In genomic region chr17:1107083-1107776, GRCh38 we compare ENCODE assay signal across 9 cellular contexts.
DNase-seq lines count a peak whose midpoint lies in the region; ATAC-seq and TF ChIP-seq lines count a peak whose summit lies in the region.
"Had no signal": no experiment of that assay in that cellular context is flagged by ENCODE, and none has a peak within 500 bp of the region (broad histone marks: within the 10 kb centered on the region; RNA-seq: fewer than 3 reads in every experiment).

No MANE protein-coding gene starts in this region.

- no peak for DNase-seq in Calu3
- no peak for DNase-seq in RWPE2 (ENCODE audit: low spot score)
- no peak for DNase-seq in esophagus muscularis mucosa (ENCODE audit: extremely low spot score)
- no peak for DNase-seq in psoas muscle
- no peak for DNase-seq in cerebellar cortex (ENCODE audit: low spot score)
- no peak for DNase-seq in NCI-H526 treated with DMSO at 0.1 percent for 48 hours (lab: John Stamatoyannopoulos, UW)
- no peak for DNase-seq in NCI-H2227 (lab: John Stamatoyannopoulos, UW; ENCODE audit: unreplicated experiment)
- DNase-seq: KBM-7, WERI-Rb-1 had no signal

- intact Hi-C loops in Calu3 (cut with micrococcal nuclease; ENCODE audit: unreplicated experiment), result no loop called here
- intact Hi-C loops in esophagus muscularis mucosa (cut with DNase I), result no loop called here
- intact Hi-C loops in psoas muscle (cut with DNase I), result no loop called here

- CTCF ChIA-PET in Calu3 (lab: Charles Lee), result no interaction called here

- H3K27ac Mint-ChIP-seq in Calu3 (ENCODE audit: unreplicated experiment), result peak overlapping the region; percentile 70

- H3K9me3 ChIP-seq in RWPE2 (ENCODE audit: severe bottlenecking) (no peaks in the 10 kb centered on the region), esophagus muscularis mucosa (no peaks in the 10 kb centered on the region), psoas muscle (no peaks in the 10 kb centered on the region)

- H3K27me3 ChIP-seq in RWPE2 (ENCODE audit: insufficient read depth, poor library complexity, severe bottlenecking) (no peaks in the 10 kb centered on the region), esophagus muscularis mucosa (peaks cover 0 to 3% (median 0%) of the 10 kb centered on the region in 4 donors), psoas muscle (ENCODE audit: insufficient read depth in 3 of 3, low read length in 2 of 3) (peaks cover 0 to 4% (median 0%) of the 10 kb centered on the region in 3 donors)

- peaks cover 60% of the 10 kb centered on the region for H3K36me3 Mint-ChIP-seq in Calu3 (ENCODE audit: insufficient read depth, unreplicated experiment)

- TF ChIP-seq POLR2A in esophagus muscularis mucosa (IDR thresholded peaks at IDR 0.05; ENCODE audit: low read depth), result no peak

- H3K4me1 ChIP-seq in RWPE2 (ENCODE audit: insufficient read depth, poor library complexity, severe bottlenecking) (peaks cover 27% of the 10 kb centered on the region), esophagus muscularis mucosa (peaks cover 80 to 91% (median 86%) of the 10 kb centered on the region in 4 donors), psoas muscle (peaks cover 58% of the 10 kb centered on the region)

- BruUV-seq in Calu3 (replicated peaks; lab: Mats Ljungman, UMichigan), result TSS peak; percentile 3

- TF ChIP-seq EP300 in esophagus muscularis mucosa (IDR thresholded peaks at IDR 0.05), result no peak

- H3K36me3 ChIP-seq in RWPE2 (ENCODE audit: low read depth), result no peaks in the 10 kb centered on the region
- no peaks in the 10 kb centered on the region for H3K36me3 ChIP-seq in esophagus muscularis mucosa
- H3K36me3 ChIP-seq in psoas muscle (ENCODE audit: insufficient read depth in 1 of 2, low read depth in 1 of 2), result no peaks in the 10 kb centered on the region
- H3K36me3 ChIP-seq: WERI-Rb-1 had no signal

- H3K27ac ChIP-seq in RWPE2 (ENCODE audit: poor library complexity, severe bottlenecking) (peak overlapping the region; percentile 86), esophagus muscularis mucosa (replicated peaks in 1 of 4) (peak overlapping the region; percentile 91 to 95 (median 94)), psoas muscle (peak overlapping the region; percentile 20)
- H3K27ac ChIP-seq: WERI-Rb-1 had no signal

- ATAC-seq in RWPE2 (ENCODE audit: low read depth) (no peak), psoas muscle (no peak)

- no peaks in the 10 kb centered on the region for H3K9me3 Mint-ChIP-seq in Calu3 (ENCODE audit: low read depth, unreplicated experiment)

- TF ChIP-seq CTCF in Calu3 (IDR thresholded peaks at IDR 0.05; ENCODE audit: unreplicated experiment) (no peak), RWPE2 (IDR thresholded peaks at IDR 0.05; ENCODE audit: poor library complexity, severe bottlenecking) (no peak), esophagus muscularis mucosa (IDR thresholded peaks at IDR 0.05) (no peak), psoas muscle (IDR thresholded peaks at IDR 0.05) (no peak)

- H3K4me3 ChIP-seq in RWPE2 (ENCODE audit: severe bottlenecking) (no peak overlapping the region), esophagus muscularis mucosa (peak overlapping the region in 3 of 4 donors; percentile 71 to 93 (median 78)), psoas muscle (peak overlapping the region; percentile 79)

- peak overlapping the region; percentile 86 for H3K4me3 Mint-ChIP-seq in Calu3 (ENCODE audit: low read depth, unreplicated experiment)

- H3K4me1 Mint-ChIP-seq in Calu3 (ENCODE audit: low read depth, unreplicated experiment), result peaks cover 28% of the 10 kb centered on the region

- WGBS in esophagus muscularis mucosa, result 84% methylated on average over 10 of the region's 20 CpGs
- 68 to 86% (median 80%) methylated on average over 19 to 20 of the region's 20 CpGs for WGBS in psoas muscle, 3 donors

- H3K27me3 Mint-ChIP-seq in Calu3 (ENCODE audit: unreplicated experiment), result no peaks in the 10 kb centered on the region

Comparison
In these comparisons a context has a peak if more than half of its experiments do, and no peak if none do; other contexts are left out.
1. H3K27ac ChIP-seq: peak in every context shown above with its lines; median percentile 94 in esophagus muscularis mucosa; 86 in RWPE2; 20 in psoas muscle.